ENCODE assay signal across 1 cellular context in the genomic region with DNA sequence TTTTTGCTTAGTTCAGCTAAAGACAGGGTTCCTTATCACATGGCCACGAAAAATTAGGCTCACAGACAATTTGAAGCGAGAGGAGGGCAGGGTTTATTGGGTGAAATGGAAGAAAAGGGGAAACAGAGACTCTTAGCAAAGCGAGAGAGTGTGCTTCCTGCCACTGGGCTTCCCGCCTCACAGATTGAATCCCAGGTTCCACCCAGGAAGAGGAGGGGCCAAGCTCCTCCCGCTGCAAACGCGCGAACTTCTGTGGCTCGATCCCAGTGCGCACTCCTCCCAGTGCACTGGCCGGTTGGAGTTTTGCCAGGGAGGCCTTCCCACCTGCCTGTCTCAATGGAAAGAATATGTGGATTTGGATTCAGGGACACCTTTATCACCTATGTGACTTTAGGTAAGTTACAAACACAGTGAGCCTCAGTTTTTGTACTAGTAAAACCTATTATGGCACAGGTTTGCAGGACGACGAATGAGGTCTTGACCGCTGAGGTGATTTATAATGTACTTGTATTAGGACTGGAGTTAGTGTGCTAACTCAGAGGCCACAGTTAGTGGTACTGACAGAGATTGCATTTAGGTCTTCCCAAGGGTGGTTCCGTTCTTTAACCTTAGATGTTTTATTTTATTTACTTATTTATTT.
A peak's percentile ranks its signal among the peaks of the same experiment; 100 is the strongest.
TF ChIP-seq lines count a peak whose summit lies in the region.

No MANE protein-coding gene starts in this region.

TF ChIP-seq in K562, 482 proteins besides CTCF, POLR2A, EP300 and RAD21 (continued from another document):
- TF ChIP-seq, protein P1, sequence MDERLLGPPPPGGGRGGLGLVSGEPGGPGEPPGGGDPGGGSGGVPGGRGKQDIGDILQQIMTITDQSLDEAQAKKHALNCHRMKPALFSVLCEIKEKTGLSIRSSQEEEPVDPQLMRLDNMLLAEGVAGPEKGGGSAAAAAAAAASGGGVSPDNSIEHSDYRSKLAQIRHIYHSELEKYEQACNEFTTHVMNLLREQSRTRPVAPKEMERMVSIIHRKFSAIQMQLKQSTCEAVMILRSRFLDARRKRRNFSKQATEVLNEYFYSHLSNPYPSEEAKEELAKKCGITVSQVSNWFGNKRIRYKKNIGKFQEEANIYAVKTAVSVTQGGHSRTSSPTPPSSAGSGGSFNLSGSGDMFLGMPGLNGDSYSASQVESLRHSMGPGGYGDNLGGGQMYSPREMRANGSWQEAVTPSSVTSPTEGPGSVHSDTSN (CRISPR knock-in tag; IDR thresholded peaks at IDR 0.05; ENCODE audit: low read depth) = no peak
- TF ChIP-seq, protein P1 (tag; conservative IDR thresholded peaks at IDR 0.05; ENCODE audit: low read depth) = peak; percentile 25; the same call in 1 of the 2 replicates
- TF ChIP-seq LARP7 (IDR thresholded peaks at IDR 0.05) = no peak
- TF ChIP-seq, protein P2, sequence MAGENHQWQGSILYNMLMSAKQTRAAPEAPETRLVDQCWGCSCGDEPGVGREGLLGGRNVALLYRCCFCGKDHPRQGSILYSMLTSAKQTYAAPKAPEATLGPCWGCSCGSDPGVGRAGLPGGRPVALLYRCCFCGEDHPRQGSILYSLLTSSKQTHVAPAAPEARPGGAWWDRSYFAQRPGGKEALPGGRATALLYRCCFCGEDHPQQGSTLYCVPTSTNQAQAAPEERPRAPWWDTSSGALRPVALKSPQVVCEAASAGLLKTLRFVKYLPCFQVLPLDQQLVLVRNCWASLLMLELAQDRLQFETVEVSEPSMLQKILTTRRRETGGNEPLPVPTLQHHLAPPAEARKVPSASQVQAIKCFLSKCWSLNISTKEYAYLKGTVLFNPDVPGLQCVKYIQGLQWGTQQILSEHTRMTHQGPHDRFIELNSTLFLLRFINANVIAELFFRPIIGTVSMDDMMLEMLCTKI (IDR thresholded peaks at IDR 0.05; ENCODE audit: partially characterized antibody) = no peak
- no peak for TF ChIP-seq ESRRA (IDR thresholded peaks at IDR 0.05; ENCODE audit: borderline replicate concordance, low read depth)
- TF ChIP-seq ZNF140 (CRISPR knock-in tag; IDR thresholded peaks at IDR 0.05) = no peak
- TF ChIP-seq ZNF584 (CRISPR knock-in tag; IDR thresholded peaks at IDR 0.05; ENCODE audit: low read depth) = no peak
- no peak for TF ChIP-seq ZC3H8 (IDR thresholded peaks at IDR 0.05)
- no peak for TF ChIP-seq ZNF57 (CRISPR knock-in tag; IDR thresholded peaks at IDR 0.05)
- TF ChIP-seq NFIC (IDR thresholded peaks at IDR 0.05) = peak; percentile 91
- peak; percentile 57 for TF ChIP-seq MEIS2 (IDR thresholded peaks at IDR 0.05; ENCODE audit: partially characterized antibody)
- no peak for TF ChIP-seq ZNF586 (CRISPR knock-in tag; conservative IDR thresholded peaks at IDR 0.05)
- peak; percentile 6 for TF ChIP-seq TBP (optimal IDR thresholded peaks at IDR 0.05; ENCODE audit: low read depth, low read length)
- TF ChIP-seq ZNF77 (CRISPR knock-in tag; IDR thresholded peaks at IDR 0.05) = no peak
- TF ChIP-seq POLR2G (IDR thresholded peaks at IDR 0.05; ENCODE audit: low read depth, low read length) = peak; percentile 63
- TF ChIP-seq, protein P3, sequence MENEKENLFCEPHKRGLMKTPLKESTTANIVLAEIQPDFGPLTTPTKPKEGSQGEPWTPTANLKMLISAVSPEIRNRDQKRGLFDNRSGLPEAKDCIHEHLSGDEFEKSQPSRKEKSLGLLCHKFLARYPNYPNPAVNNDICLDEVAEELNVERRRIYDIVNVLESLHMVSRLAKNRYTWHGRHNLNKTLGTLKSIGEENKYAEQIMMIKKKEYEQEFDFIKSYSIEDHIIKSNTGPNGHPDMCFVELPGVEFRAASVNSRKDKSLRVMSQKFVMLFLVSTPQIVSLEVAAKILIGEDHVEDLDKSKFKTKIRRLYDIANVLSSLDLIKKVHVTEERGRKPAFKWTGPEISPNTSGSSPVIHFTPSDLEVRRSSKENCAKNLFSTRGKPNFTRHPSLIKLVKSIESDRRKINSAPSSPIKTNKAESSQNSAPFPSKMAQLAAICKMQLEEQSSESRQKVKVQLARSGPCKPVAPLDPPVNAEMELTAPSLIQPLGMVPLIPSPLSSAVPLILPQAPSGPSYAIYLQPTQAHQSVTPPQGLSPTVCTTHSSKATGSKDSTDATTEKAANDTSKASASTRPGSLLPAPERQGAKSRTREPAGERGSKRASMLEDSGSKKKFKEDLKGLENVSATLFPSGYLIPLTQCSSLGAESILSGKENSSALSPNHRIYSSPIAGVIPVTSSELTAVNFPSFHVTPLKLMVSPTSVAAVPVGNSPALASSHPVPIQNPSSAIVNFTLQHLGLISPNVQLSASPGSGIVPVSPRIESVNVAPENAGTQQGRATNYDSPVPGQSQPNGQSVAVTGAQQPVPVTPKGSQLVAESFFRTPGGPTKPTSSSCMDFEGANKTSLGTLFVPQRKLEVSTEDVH (IDR thresholded peaks at IDR 0.05; ENCODE audit: low read depth, partially characterized antibody) = peak; percentile 66
- TF ChIP-seq, protein P4, sequence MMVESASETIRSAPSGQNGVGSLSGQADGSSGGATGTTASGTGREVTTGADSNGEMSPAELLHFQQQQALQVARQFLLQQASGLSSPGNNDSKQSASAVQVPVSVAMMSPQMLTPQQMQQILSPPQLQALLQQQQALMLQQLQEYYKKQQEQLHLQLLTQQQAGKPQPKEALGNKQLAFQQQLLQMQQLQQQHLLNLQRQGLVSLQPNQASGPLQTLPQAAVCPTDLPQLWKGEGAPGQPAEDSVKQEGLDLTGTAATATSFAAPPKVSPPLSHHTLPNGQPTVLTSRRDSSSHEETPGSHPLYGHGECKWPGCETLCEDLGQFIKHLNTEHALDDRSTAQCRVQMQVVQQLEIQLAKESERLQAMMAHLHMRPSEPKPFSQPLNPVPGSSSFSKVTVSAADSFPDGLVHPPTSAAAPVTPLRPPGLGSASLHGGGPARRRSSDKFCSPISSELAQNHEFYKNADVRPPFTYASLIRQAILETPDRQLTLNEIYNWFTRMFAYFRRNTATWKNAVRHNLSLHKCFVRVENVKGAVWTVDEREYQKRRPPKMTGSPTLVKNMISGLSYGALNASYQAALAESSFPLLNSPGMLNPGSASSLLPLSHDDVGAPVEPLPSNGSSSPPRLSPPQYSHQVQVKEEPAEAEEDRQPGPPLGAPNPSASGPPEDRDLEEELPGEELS (CRISPR knock-in tag; IDR thresholded peaks at IDR 0.05; ENCODE audit: borderline replicate concordance) = no peak
- no peak for TF ChIP-seq RHOXF2B (CRISPR knock-in tag; conservative IDR thresholded peaks at IDR 0.05)
- peak; percentile 26; the same call in 1 of the 2 replicates for TF ChIP-seq CTBP1 (IDR thresholded peaks at IDR 0.05; ENCODE audit: borderline replicate concordance)
- TF ChIP-seq ZSCAN29 (IDR thresholded peaks at IDR 0.05) = no peak
- TF ChIP-seq POLR2H (tag; IDR thresholded peaks at IDR 0.05; ENCODE audit: low read depth) = peak; percentile 56; the same call in 1 of the 2 replicates
- no peak for TF ChIP-seq SIRT6 (IDR thresholded peaks at IDR 0.05; ENCODE audit: low read depth, low read length)
- TF ChIP-seq, protein P5, sequence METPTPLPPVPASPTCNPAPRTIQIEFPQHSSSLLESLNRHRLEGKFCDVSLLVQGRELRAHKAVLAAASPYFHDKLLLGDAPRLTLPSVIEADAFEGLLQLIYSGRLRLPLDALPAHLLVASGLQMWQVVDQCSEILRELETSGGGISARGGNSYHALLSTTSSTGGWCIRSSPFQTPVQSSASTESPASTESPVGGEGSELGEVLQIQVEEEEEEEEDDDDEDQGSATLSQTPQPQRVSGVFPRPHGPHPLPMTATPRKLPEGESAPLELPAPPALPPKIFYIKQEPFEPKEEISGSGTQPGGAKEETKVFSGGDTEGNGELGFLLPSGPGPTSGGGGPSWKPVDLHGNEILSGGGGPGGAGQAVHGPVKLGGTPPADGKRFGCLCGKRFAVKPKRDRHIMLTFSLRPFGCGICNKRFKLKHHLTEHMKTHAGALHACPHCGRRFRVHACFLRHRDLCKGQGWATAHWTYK (CRISPR knock-in tag; IDR thresholded peaks at IDR 0.05) = peak; percentile 39; the same call in 1 of the 2 replicates
- no peak for TF ChIP-seq NONO (IDR thresholded peaks at IDR 0.05; ENCODE audit: low read depth in 2 of 2, low read length in 1 of 2)
- TF ChIP-seq SP2 (IDR thresholded peaks at IDR 0.05; ENCODE audit: extremely low read depth, low read depth, low read length, poor library complexity, severe bottlenecking) = no peak
